In the genomic region with DNA sequence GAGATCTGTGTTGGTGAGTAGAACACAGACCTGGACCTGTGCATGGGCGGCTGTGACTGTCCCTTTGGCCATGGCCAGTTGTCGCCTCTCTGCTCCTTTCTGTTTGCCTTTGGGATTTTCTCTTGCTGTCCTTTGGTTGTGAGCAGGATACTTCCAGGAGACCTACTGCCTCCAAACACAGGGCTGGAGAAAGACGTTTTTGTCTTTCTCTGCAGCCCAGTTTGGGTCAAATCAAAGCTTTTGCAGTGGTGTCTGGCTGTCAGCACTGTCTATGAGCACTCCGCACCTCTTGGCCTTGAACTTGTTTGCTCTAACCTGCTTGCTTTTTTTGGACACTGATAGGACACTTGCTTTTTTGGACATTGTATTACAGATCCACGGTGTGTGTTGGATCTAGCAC, we compare ENCODE assay signal across 22 cellular contexts.
DNase-seq lines count a peak whose midpoint lies in the region; ATAC-seq and TF ChIP-seq lines count a peak whose summit lies in the region.
"Had no signal": no experiment of that assay in that cellular context is flagged by ENCODE, and none has a peak within 500 bp of the region (broad histone marks: within the 10 kb centered on the region; RNA-seq: fewer than 3 reads in every experiment).

No MANE protein-coding gene starts in this region.

- peaks cover 56% of the 10 kb centered on the region for H3K4me1 Mint-ChIP-seq in activated naive CD8-positive, alpha-beta T cell (ENCODE audit: low read depth)
- peaks cover 55% of the 10 kb centered on the region for H3K4me1 Mint-ChIP-seq in activated naive CD8-positive, alpha-beta T cell treated with anti-CD3 and anti-CD28 coated beads for 36 hours
- H3K4me1 Mint-ChIP-seq in activated T-helper 17 cell treated with anti-CD3 and anti-CD28 coated beads, Interleukin-2, amount 50 U/mL, for 72 hours = peaks cover 22% of the 10 kb centered on the region
- H3K4me1 Mint-ChIP-seq in type B pancreatic cell (ENCODE audit: unreplicated experiment) = peaks cover 25% of the 10 kb centered on the region
- H3K4me1 Mint-ChIP-seq: IgD-negative memory B cell had no signal

- peaks cover 43% of the 10 kb centered on the region for H3K36me3 ChIP-seq in Karpas-422 (ENCODE audit: insufficient read depth, low read length)

- no peak overlapping the region for H3K4me2 ChIP-seq in Karpas-422 (ENCODE audit: low read depth, low read length, poor library complexity, severe bottlenecking)
- H3K4me2 ChIP-seq: BLaER1 treated with 17β-estradiol and CSF1 and Interleukin-3, amounts not matched to agents 10 nM and 100 nM had no signal

- no peak for ATAC-seq in activated T-helper 17 cell treated with anti-CD3 and anti-CD28 coated beads, Interleukin-2, amount 50 U/mL, for 72 hours (replicated peaks)
- ATAC-seq in left lobe of liver (peak; percentile 27), GM21737 (IDR thresholded peaks at IDR 0.05; ENCODE audit: unreplicated experiment) (no peak)
- ATAC-seq: HCT116, SK-N-SH treated with all-trans-retinoic acid at 6 μM for 48 hours had no signal

- H3K79me2 ChIP-seq in Karpas-422 (ENCODE audit: low read length) = peaks cover 65% of the 10 kb centered on the region

- no peak overlapping the region for H2AFZ ChIP-seq in Karpas-422 (ENCODE audit: low read length)

- no peak for DNase-seq in activated naive CD8-positive, alpha-beta T cell treated with anti-CD3 and anti-CD28 coated beads for 36 hours
- no peak for DNase-seq in left lobe of liver (ENCODE audit: low spot score)
- no peak for DNase-seq in type B pancreatic cell (ENCODE audit: extremely low spot score, unreplicated experiment)
- DNase-seq in GM03348 (ENCODE audit: low spot score) = no peak
- DNase-seq in Karpas-422 = no peak
- DNase-seq: 8988T, EL, GOT3, NCI-H1417, NCI-H1694 treated with DMSO at 0.1 percent for 48 hours, NCI-H2081 treated with DMSO at 0.1 percent for 48 hours, NCI-H2171 treated with DMSO at 0.1 percent for 48 hours, NCI-H524 treated with DMSO at 0.1 percent for 48 hours, NCI-H82, Peyer's patch had no signal

- no peak overlapping the region for H3K27ac ChIP-seq in Karpas-422 (ENCODE audit: low read length)
- H3K27ac ChIP-seq: BLaER1 treated with 17β-estradiol and CSF1 and Interleukin-3, amounts not matched to agents 10 nM and 100 nM had no signal

- H3K9me3 ChIP-seq in Karpas-422 (ENCODE audit: low read length) = no peaks in the 10 kb centered on the region
- H3K9me3 ChIP-seq: BLaER1 treated with 17β-estradiol and CSF1 and Interleukin-3, amounts not matched to agents 10 nM and 100 nM; Peyer's patch had no signal

- H3K4me1 ChIP-seq in Karpas-422 (ENCODE audit: low read length) = peaks cover 67% of the 10 kb centered on the region

- 0 out of 2 replicates have a peak, but pooled peaks cover 4% of the 10 kb centered on the region for H4K20me1 ChIP-seq in Karpas-422 (ENCODE audit: insufficient read depth, low read depth, low read length)
- H4K20me1 ChIP-seq: BLaER1 treated with 17β-estradiol and CSF1 and Interleukin-3, amounts not matched to agents 10 nM and 100 nM had no signal

- H3K4me3 Mint-ChIP-seq in activated naive CD8-positive, alpha-beta T cell = no peak overlapping the region
- H3K4me3 Mint-ChIP-seq in activated naive CD8-positive, alpha-beta T cell treated with anti-CD3 and anti-CD28 coated beads for 36 hours = no peak overlapping the region
- no peak overlapping the region for H3K4me3 Mint-ChIP-seq in activated T-helper 17 cell treated with anti-CD3 and anti-CD28 coated beads, Interleukin-2, amount 50 U/mL, for 72 hours
- H3K4me3 Mint-ChIP-seq in type B pancreatic cell = no peak overlapping the region
- H3K4me3 Mint-ChIP-seq: IgD-negative memory B cell had no signal

- no peak overlapping the region for H3K9ac ChIP-seq in Karpas-422 (ENCODE audit: low read length)
- H3K9ac ChIP-seq: BLaER1 treated with 17β-estradiol and CSF1 and Interleukin-3, amounts not matched to agents 10 nM and 100 nM had no signal

- TF ChIP-seq CTCF in type B pancreatic cell (conservative IDR thresholded peaks at IDR 0.05) = no peak

- peaks cover 12% of the 10 kb centered on the region for H3K36me3 Mint-ChIP-seq in activated naive CD8-positive, alpha-beta T cell
- H3K36me3 Mint-ChIP-seq in activated naive CD8-positive, alpha-beta T cell treated with anti-CD3 and anti-CD28 coated beads for 36 hours = peaks cover 36% of the 10 kb centered on the region
- H3K36me3 Mint-ChIP-seq in activated T-helper 17 cell treated with anti-CD3 and anti-CD28 coated beads, Interleukin-2, amount 50 U/mL, for 72 hours (ENCODE audit: low read depth) = peaks cover 79% of the 10 kb centered on the region
- peaks cover 26% of the 10 kb centered on the region for H3K36me3 Mint-ChIP-seq in type B pancreatic cell

- H3K27ac Mint-ChIP-seq in activated naive CD8-positive, alpha-beta T cell = peak overlapping the region; percentile 61
- no peak overlapping the region for H3K27ac Mint-ChIP-seq in activated naive CD8-positive, alpha-beta T cell treated with anti-CD3 and anti-CD28 coated beads for 36 hours
- peak overlapping the region; percentile 38 for H3K27ac Mint-ChIP-seq in activated T-helper 17 cell treated with anti-CD3 and anti-CD28 coated beads, Interleukin-2, amount 50 U/mL, for 72 hours
- peak overlapping the region; percentile 32 for H3K27ac Mint-ChIP-seq in type B pancreatic cell
- H3K27ac Mint-ChIP-seq: IgD-negative memory B cell had no signal

- no peaks in the 10 kb centered on the region for H3K27me3 ChIP-seq in Karpas-422 (ENCODE audit: low read length)
- H3K27me3 ChIP-seq: BLaER1 treated with 17β-estradiol and CSF1 and Interleukin-3, amounts not matched to agents 10 nM and 100 nM; Peyer's patch had no signal

- no peak overlapping the region for H3K4me3 ChIP-seq in Karpas-422 (ENCODE audit: low read length)
- H3K4me3 ChIP-seq: BLaER1 treated with 17β-estradiol and CSF1 and Interleukin-3, amounts not matched to agents 10 nM and 100 nM; Peyer's patch had no signal

- no peaks in the 10 kb centered on the region for H3K27me3 Mint-ChIP-seq in activated naive CD8-positive, alpha-beta T cell
- H3K27me3 Mint-ChIP-seq in activated naive CD8-positive, alpha-beta T cell treated with anti-CD3 and anti-CD28 coated beads for 36 hours = no peaks in the 10 kb centered on the region
- no peaks in the 10 kb centered on the region for H3K27me3 Mint-ChIP-seq in activated T-helper 17 cell treated with anti-CD3 and anti-CD28 coated beads, Interleukin-2, amount 50 U/mL, for 72 hours
- no peaks in the 10 kb centered on the region for H3K27me3 Mint-ChIP-seq in type B pancreatic cell

- no peaks in the 10 kb centered on the region for H3K9me3 Mint-ChIP-seq in activated naive CD8-positive, alpha-beta T cell (ENCODE audit: low read depth)
- no peaks in the 10 kb centered on the region for H3K9me3 Mint-ChIP-seq in activated naive CD8-positive, alpha-beta T cell treated with anti-CD3 and anti-CD28 coated beads for 36 hours
- no peaks in the 10 kb centered on the region for H3K9me3 Mint-ChIP-seq in activated T-helper 17 cell treated with anti-CD3 and anti-CD28 coated beads, Interleukin-2, amount 50 U/mL, for 72 hours
- no peaks in the 10 kb centered on the region for H3K9me3 Mint-ChIP-seq in type B pancreatic cell
- H3K9me3 Mint-ChIP-seq: IgD-negative memory B cell had no signal

- no peaks in the 10 kb centered on the region for H3K9me2 ChIP-seq in Karpas-422 (replicated peaks; ENCODE audit: insufficient read depth, low read length)
